In the genomic region with DNA sequence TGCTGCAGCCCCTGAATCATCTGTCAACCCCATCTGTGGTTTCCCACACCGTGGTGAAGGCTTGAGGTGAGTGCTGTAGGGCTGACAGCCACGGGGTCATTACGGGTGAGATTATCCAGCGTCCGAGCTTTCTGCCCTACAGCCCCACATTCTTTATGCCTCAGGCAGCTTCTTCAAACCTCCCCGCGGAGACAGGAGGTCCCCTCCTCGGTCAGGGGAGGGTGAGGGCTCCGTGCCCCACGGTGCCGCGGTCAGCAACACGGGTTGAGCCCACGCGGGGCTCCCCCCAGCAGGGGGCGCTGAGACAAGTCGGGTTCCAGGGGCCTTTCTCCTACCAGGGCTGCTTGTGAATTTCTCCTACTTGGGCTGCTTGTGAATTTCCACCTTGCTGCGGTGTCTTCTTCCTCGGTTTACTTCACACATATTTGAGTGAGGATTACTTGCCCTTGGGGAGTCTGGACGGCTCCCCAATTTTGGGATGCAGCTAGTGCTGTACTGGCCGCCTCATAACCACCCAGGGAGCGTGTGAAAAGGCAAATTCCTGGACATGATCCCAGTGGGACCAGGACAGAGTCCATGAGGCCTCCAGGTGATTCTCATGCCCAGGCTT, we compare ENCODE assay signal across 1 cellular context.
TF ChIP-seq lines count a peak whose summit lies in the region.

No MANE protein-coding gene starts in this region.

TF ChIP-seq in K562, 482 proteins besides CTCF, POLR2A, EP300 and RAD21 (continued from another document):
- no peak for TF ChIP-seq ZFP36 (IDR thresholded peaks at IDR 0.05; ENCODE audit: low read depth, low read length, partially characterized antibody)
- peak; percentile 48; the same call in 1 of the 2 replicates for TF ChIP-seq MTA3 (IDR thresholded peaks at IDR 0.05; ENCODE audit: borderline replicate concordance)
- 0 out of 2 replicates have a peak, but pooled peaks have one; percentile 26 for TF ChIP-seq ATF7 (IDR thresholded peaks at IDR 0.05)
- TF ChIP-seq, protein P1, sequence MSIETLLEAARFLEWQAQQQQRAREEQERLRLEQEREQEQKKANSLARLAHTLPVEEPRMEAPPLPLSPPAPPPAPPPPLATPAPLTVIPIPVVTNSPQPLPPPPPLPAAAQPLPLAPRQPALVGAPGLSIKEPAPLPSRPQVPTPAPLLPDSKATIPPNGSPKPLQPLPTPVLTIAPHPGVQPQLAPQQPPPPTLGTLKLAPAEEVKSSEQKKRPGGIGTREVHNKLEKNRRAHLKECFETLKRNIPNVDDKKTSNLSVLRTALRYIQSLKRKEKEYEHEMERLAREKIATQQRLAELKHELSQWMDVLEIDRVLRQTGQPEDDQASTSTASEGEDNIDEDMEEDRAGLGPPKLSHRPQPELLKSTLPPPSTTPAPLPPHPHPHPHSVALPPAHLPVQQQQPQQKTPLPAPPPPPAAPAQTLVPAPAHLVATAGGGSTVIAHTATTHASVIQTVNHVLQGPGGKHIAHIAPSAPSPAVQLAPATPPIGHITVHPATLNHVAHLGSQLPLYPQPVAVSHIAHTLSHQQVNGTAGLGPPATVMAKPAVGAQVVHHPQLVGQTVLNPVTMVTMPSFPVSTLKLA (conservative IDR thresholded peaks at IDR 0.05): 0 out of 4 replicates have a peak, but pooled peaks of 1 of the 2 experiments have one; percentile 25
- no peak for TF ChIP-seq ZNF175 (CRISPR knock-in tag; IDR thresholded peaks at IDR 0.05; ENCODE audit: low read depth)
